Comparison of ENCODE assay signal across 23 cellular contexts in the genomic region with DNA sequence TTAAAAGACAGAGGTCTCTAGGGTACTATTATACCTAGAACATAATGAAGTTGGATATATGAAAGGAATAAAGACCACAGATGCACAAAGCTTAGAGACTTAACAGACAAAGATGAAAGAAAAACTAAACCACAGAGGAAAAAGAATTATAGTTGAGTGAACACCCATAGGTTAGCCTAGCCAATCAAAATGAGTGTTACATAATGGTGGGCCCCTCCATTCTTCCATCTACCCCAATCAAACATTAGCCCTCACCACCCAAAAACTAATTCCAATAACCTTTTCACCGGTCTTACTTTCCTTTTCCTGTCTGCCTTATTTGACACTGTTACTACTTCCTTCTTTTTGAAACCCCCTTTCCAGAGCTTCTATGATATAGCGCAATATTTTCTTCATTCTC.
DNase-seq lines count a peak whose midpoint lies in the region; ATAC-seq, FAIRE-seq and TF ChIP-seq lines count a peak whose summit lies in the region.
"Had no signal": no experiment of that assay in that cellular context is flagged by ENCODE, and none has a peak within 500 bp of the region (broad histone marks: within the 10 kb centered on the region; RNA-seq: fewer than 3 reads in every experiment).

No MANE protein-coding gene starts in this region.

- peaks cover 47% of the 10 kb centered on the region for H3K36me3 Mint-ChIP-seq in CD4-positive, alpha-beta T cell (ENCODE audit: low read depth)
- peaks cover 28% of the 10 kb centered on the region for H3K36me3 Mint-ChIP-seq in T-cell
- H3K36me3 Mint-ChIP-seq in activated CD4-positive, alpha-beta memory T cell treated with anti-CD3 and anti-CD28 coated beads, Interleukin-2, amount 10 ng/mL, durations not matched to agents 7 days and 5 days (ENCODE audit: low read depth), result peaks cover 42% of the 10 kb centered on the region

- CTCF ChIA-PET in CD4-positive, alpha-beta T cell (lab: Charles Lee), result interaction anchor here (1.3 kb wide), 1 partner anchor 13 kb away, joined by 3 read pairs; no protein-coding TSS in a partner anchor
- CTCF ChIA-PET in T-cell (lab: Charles Lee), result interaction anchor here in 1 of 2 donors (1.0 to 1.1 kb wide), 2 partner anchors 33 to 34 kb away, joined by 3 read pairs; no protein-coding TSS in a partner anchor
- CTCF ChIA-PET in activated CD4-positive, alpha-beta memory T cell treated with anti-CD3 and anti-CD28 coated beads, Interleukin-2, amount 10 ng/mL, durations not matched to agents 7 days and 5 days (lab: Charles Lee), result no interaction called here

- no peak overlapping the region for H3K27ac ChIP-seq in CD4-positive, alpha-beta T cell (ENCODE audit: low read depth, low read length)
- H3K27ac ChIP-seq in SJCRH30, result no peak overlapping the region
- H3K27ac ChIP-seq: coronary artery, right atrium auricular region, testis, VCaP had no signal

- TF ChIP-seq CTCF in CD4-positive, alpha-beta T cell (IDR thresholded peaks at IDR 0.05), result no peak

- H3K9me3 Mint-ChIP-seq in CD4-positive, alpha-beta T cell, result no peaks in the 10 kb centered on the region
- H3K9me3 Mint-ChIP-seq in T-cell, result no peaks in the 10 kb centered on the region
- no peaks in the 10 kb centered on the region for H3K9me3 Mint-ChIP-seq in activated CD4-positive, alpha-beta memory T cell treated with anti-CD3 and anti-CD28 coated beads, Interleukin-2, amount 10 ng/mL, durations not matched to agents 7 days and 5 days
- H3K9me3 Mint-ChIP-seq: CD8-positive, alpha-beta memory T cell; GM23338 had no signal

- H3K27me3 Mint-ChIP-seq in CD4-positive, alpha-beta T cell, result no peaks in the 10 kb centered on the region
- H3K27me3 Mint-ChIP-seq in T-cell, result no peaks in the 10 kb centered on the region
- no peaks in the 10 kb centered on the region for H3K27me3 Mint-ChIP-seq in activated CD4-positive, alpha-beta memory T cell treated with anti-CD3 and anti-CD28 coated beads, Interleukin-2, amount 10 ng/mL, durations not matched to agents 7 days and 5 days
- H3K27me3 Mint-ChIP-seq: CD8-positive, alpha-beta memory T cell had no signal

- ATAC-seq in CD4-positive, alpha-beta T cell (ENCODE audit: poor library complexity), result peak; percentile 49
- ATAC-seq in T-cell (replicated peaks in 1 of 4) (peak in 3 of 4 experiments; percentile 31 to 70 (median 48)), HG03457 (IDR thresholded peaks at IDR 0.05; ENCODE audit: unreplicated experiment) (no peak)
- ATAC-seq: GM23338 had no signal

- H3K36me3 ChIP-seq in SJCRH30, result peaks cover 8% of the 10 kb centered on the region; the same call in 1 of the 2 replicates
- H3K36me3 ChIP-seq in H7 (replicated peaks; ENCODE audit: control insufficient read depth, insufficient read depth, low read length), result no peaks in the 10 kb centered on the region
- H3K36me3 ChIP-seq: right atrium auricular region had no signal

- H3K9me3 ChIP-seq in CD4-positive, alpha-beta T cell (ENCODE audit: control insufficient read depth, low read length), result no peaks in the 10 kb centered on the region
- no peaks in the 10 kb centered on the region for H3K9me3 ChIP-seq in SJCRH30 (replicated peaks)
- H3K9me3 ChIP-seq: right atrium auricular region, testis had no signal

- DNase-seq in CD4-positive, alpha-beta T cell, result no peak
- DNase-seq in GM19239 (ENCODE audit: insufficient read length, low spot score) (no peak), T-cell (peak in 6 of 34 experiments; percentile 2 to 21 (median 8)), germinal center (ENCODE audit: low spot score) (peak; percentile 65), SJCRH30 (no peak), H7 (no peak)
- DNase-seq in activated CD4-positive, alpha-beta memory T cell treated with anti-CD3 and anti-CD28 coated beads, Interleukin-2, amount 10 ng/mL, durations not matched to agents 7 days and 5 days, result no peak
- DNase-seq: activated CD4-positive, alpha-beta T cell treated with anti-CD3 and anti-CD28 coated beads, Interleukin-2, amount 50 U/mL, for 4 hours; activated naive CD4-positive, alpha-beta T cell treated with anti-CD3 and anti-CD28 coated beads, Interleukin-2, amount 50 U/mL, for 16 hours; activated T-cell treated with anti-CD3 and anti-CD28 coated beads, Interleukin-2, amount 50 U/mL, for 1 hour; DMS53; NCI-H1694; NCI-H2227 treated with DMSO at 0.1 percent for 48 hours; NCI-H82; SW 1271; testis had no signal

- intact Hi-C loops in CD4-positive, alpha-beta T cell (cut with DNase I, micrococcal nuclease), result no loop called here

- H3K4me3 Mint-ChIP-seq in CD4-positive, alpha-beta T cell, result no peak overlapping the region
- H3K4me3 Mint-ChIP-seq in T-cell, result no peak overlapping the region
- H3K4me3 Mint-ChIP-seq in activated CD4-positive, alpha-beta memory T cell treated with anti-CD3 and anti-CD28 coated beads, Interleukin-2, amount 10 ng/mL, durations not matched to agents 7 days and 5 days, result no peak overlapping the region
- H3K4me3 Mint-ChIP-seq: CD8-positive, alpha-beta memory T cell; GM23338 had no signal

- POLR2A ChIA-PET in CD4-positive, alpha-beta T cell (lab: Charles Lee), result interaction anchor here (0.7 to 1.4 kb wide), 2 partner anchors 130 to 1115 kb away, joined by 3 to 9 read pairs; a partner anchor contains a TSS
- POLR2A ChIA-PET in T-cell (lab: Charles Lee), result interaction anchor here (0.6 kb wide), 2 partner anchors 17 to 494 kb away, joined by 3 read pairs; no protein-coding TSS in a partner anchor
- POLR2A ChIA-PET in activated CD4-positive, alpha-beta memory T cell treated with anti-CD3 and anti-CD28 coated beads, Interleukin-2, amount 10 ng/mL, durations not matched to agents 7 days and 5 days (lab: Charles Lee), result no interaction called here

- no peaks in the 10 kb centered on the region for H3K27me3 ChIP-seq in CD4-positive, alpha-beta T cell (ENCODE audit: control insufficient read depth, insufficient read depth, low read length)
- H3K27me3 ChIP-seq in SJCRH30, result no peaks in the 10 kb centered on the region
- no peaks in the 10 kb centered on the region for H3K27me3 ChIP-seq in H7 (ENCODE audit: control insufficient read depth, insufficient read depth, low read length)
- H3K27me3 ChIP-seq: right atrium auricular region, testis had no signal

- no peak overlapping the region for H3K4me3 ChIP-seq in SJCRH30
- H3K4me3 ChIP-seq in H7 (ENCODE audit: insufficient read depth, low read depth, low read length), result no peak overlapping the region
- H3K4me3 ChIP-seq: coronary artery, GM23338, lung, right atrium auricular region, testis had no signal

- peaks cover 60% of the 10 kb centered on the region for H3K4me1 ChIP-seq in SJCRH30

- no peak overlapping the region for H3K27ac Mint-ChIP-seq in CD4-positive, alpha-beta T cell
- no peak overlapping the region for H3K27ac Mint-ChIP-seq in T-cell
- H3K27ac Mint-ChIP-seq in activated CD4-positive, alpha-beta memory T cell treated with anti-CD3 and anti-CD28 coated beads, Interleukin-2, amount 10 ng/mL, durations not matched to agents 7 days and 5 days, result no peak overlapping the region
- H3K27ac Mint-ChIP-seq: CD8-positive, alpha-beta memory T cell; GM23338 had no signal

- FAIRE-seq in GM19239 (lab: Jason Lieb, UNC), result peak; percentile 63

- peaks cover 31% of the 10 kb centered on the region for H3K4me1 Mint-ChIP-seq in CD4-positive, alpha-beta T cell (ENCODE audit: low read depth)
- H3K4me1 Mint-ChIP-seq in T-cell, result peaks cover 23 to 32% (median 31%) of the 10 kb centered on the region in 3 donors
- peaks cover 33% of the 10 kb centered on the region for H3K4me1 Mint-ChIP-seq in activated CD4-positive, alpha-beta memory T cell treated with anti-CD3 and anti-CD28 coated beads, Interleukin-2, amount 10 ng/mL, durations not matched to agents 7 days and 5 days
